ENCODE assay signal across 8 cellular contexts in genomic region chr1:224205438-224205840, GRCh38. TPM values are rescaled to one million over a fixed set of nuclear protein-coding genes. Genes with fewer than 3 reads are reported as not detected.
A peak's percentile ranks its signal among the peaks of the same experiment; 100 is the strongest.
DNase-seq lines count a peak whose midpoint lies in the region; ATAC-seq lines count a peak whose summit lies in the region.

No MANE protein-coding gene starts in this region.

- H3K9ac ChIP-seq in subcutaneous abdominal adipose tissue (ENCODE audit: low read length in 5 of 5) = no peak overlapping the region

- DNase-seq in activated effector memory CD4-positive, alpha-beta T cell treated with anti-CD3 and anti-CD28 coated beads, Interleukin-2, amount 50 U/mL, for 16 hours = peak; percentile 64
- DNase-seq in activated effector memory CD4-positive, alpha-beta T cell treated with Interleukin-2 at 50 U/mL for 16 hours = no peak
- peak; percentile 50 for DNase-seq in NCI-H2227 treated with DMSO at 0.1 percent for 48 hours (lab: John Stamatoyannopoulos, UW)
- DNase-seq in activated naive CD4-positive, alpha-beta T cell treated with anti-CD3 and anti-CD28 coated beads, Interleukin-2, amount 50 U/mL, for 72 hours (ENCODE audit: low spot score in 2 of 2) = peak; percentile 17 to 59
- peak; percentile 58 for DNase-seq in medulla oblongata (ENCODE audit: extremely low spot score)
- DNase-seq in kidney glomerular epithelial cell (lab: John Stamatoyannopoulos, UW) = no peak

- H3K9me3 ChIP-seq in subcutaneous abdominal adipose tissue (ENCODE audit: control insufficient read depth in 5 of 5, low read length in 5 of 5) = no peaks in the 10 kb centered on the region

- peak overlapping the region; percentile 53 to 69 for H3K27ac Mint-ChIP-seq in activated naive CD4-positive, alpha-beta T cell treated with anti-CD3 and anti-CD28 coated beads, Interleukin-2, amount 50 U/mL, for 72 hours

- peak overlapping the region; percentile 37 for H3K27ac ChIP-seq in subcutaneous abdominal adipose tissue (ENCODE audit: low read depth, low read length)

- H3K36me3 Mint-ChIP-seq in activated naive CD4-positive, alpha-beta T cell treated with anti-CD3 and anti-CD28 coated beads, Interleukin-2, amount 50 U/mL, for 72 hours = no peaks in the 10 kb centered on the region

- peak; percentile 88 to 93 for ATAC-seq in activated naive CD4-positive, alpha-beta T cell treated with anti-CD3 and anti-CD28 coated beads, Interleukin-2, amount 50 U/mL, for 72 hours
- no peak for ATAC-seq in GM21526 (IDR thresholded peaks at IDR 0.05; ENCODE audit: low FRiP score, unreplicated experiment)

- H3K9me3 Mint-ChIP-seq in activated naive CD4-positive, alpha-beta T cell treated with anti-CD3 and anti-CD28 coated beads, Interleukin-2, amount 50 U/mL, for 72 hours = no peaks in the 10 kb centered on the region

- no peaks in the 10 kb centered on the region for H3K36me3 ChIP-seq in subcutaneous abdominal adipose tissue (ENCODE audit: control insufficient read depth in 5 of 5, insufficient read depth in 5 of 5, low read length in 5 of 5)

- H3K4me1 ChIP-seq in subcutaneous abdominal adipose tissue (ENCODE audit: control insufficient read depth in 5 of 5, insufficient read depth in 5 of 5, low read length in 5 of 5) = peaks cover 6 to 26% (median 20%) of the 10 kb centered on the region in 5 donors

- H3K4me3 ChIP-seq in subcutaneous abdominal adipose tissue (ENCODE audit: low read depth in 1 of 5, low read length in 5 of 5) = no peak overlapping the region

- no peaks in the 10 kb centered on the region for H3K27me3 ChIP-seq in subcutaneous abdominal adipose tissue (ENCODE audit: control insufficient read depth in 5 of 5, insufficient read depth in 4 of 5, low read length in 5 of 5)

RNA-seq across cellular contexts. Expression of gene DEGS1, which starts 22.4 kb away (rescaled TPM):
- 10 to 100 TPM; 10.5 to 38.3 TPM for total RNA-seq in activated naive CD4-positive, alpha-beta T cell treated with anti-CD3 and anti-CD28 coated beads, Interleukin-2, amount 50 U/mL, for 72 hours

Comparison
In these comparisons a context has a peak if more than half of its experiments do, and no peak if none do; other contexts are left out.
1. DNase-seq: peak in activated effector memory CD4-positive, alpha-beta T cell treated with anti-CD3 and anti-CD28 coated beads, Interleukin-2, amount 50 U/mL, for 16 hours (single experiment), NCI-H2227 treated with DMSO at 0.1 percent for 48 hours (single experiment), activated naive CD4-positive, alpha-beta T cell treated with anti-CD3 and anti-CD28 coated beads, Interleukin-2, amount 50 U/mL, for 72 hours (2 of 2) and medulla oblongata (single experiment); none in activated effector memory CD4-positive, alpha-beta T cell treated with Interleukin-2 at 50 U/mL for 16 hours (single experiment) and kidney glomerular epithelial cell (single experiment).